Comparison of ENCODE assay signal across 20 cellular contexts in genomic region chr3:40152482-40153133, GRCh38.
DNase-seq lines count a peak whose midpoint lies in the region; ATAC-seq and TF ChIP-seq lines count a peak whose summit lies in the region.
"Had no signal": no experiment of that assay in that cellular context is flagged by ENCODE, and none has a peak within 500 bp of the region (broad histone marks: within the 10 kb centered on the region; RNA-seq: fewer than 3 reads in every experiment).

No MANE protein-coding gene starts in this region.

- ATAC-seq in naive thymus-derived CD8-positive, alpha-beta T cell, result no peak
- ATAC-seq: activated T-helper 17 cell treated with anti-CD3 and anti-CD28 coated beads, Interleukin-2, amount 50 U/mL, for 72 hours; left colon; stimulated activated effector memory CD8-positive, alpha-beta T cell treated with anti-CD3 and anti-CD28 coated beads, Interleukin-12 subunit alpha, Interleukin-12 subunit beta, amount 100 ng/mL, for 72 hours had no signal

- no peaks in the 10 kb centered on the region for H3K36me3 ChIP-seq in parathyroid adenoma (ENCODE audit: control insufficient read depth, insufficient read depth, low read length)
- H3K36me3 ChIP-seq: right atrium auricular region, SJSA1 had no signal

- intact Hi-C loops in activated T-helper 2 cell treated with anti-CD3 and anti-CD28 coated beads, Interferon-gamma antibody, Interleukin-2, Interleukin-4, amounts not matched to agents 10 μg/mL and 5 μg/mL and 100 μg/mL, durations not matched to agents 14 hours and 24 hours and 36 hours (cut with micrococcal nuclease), result no loop called here

- H3K79me2 ChIP-seq in parathyroid adenoma, result no peaks in the 10 kb centered on the region

- H3K27ac ChIP-seq in RWPE1, result no peak overlapping the region
- peak overlapping the region; percentile 30 for H3K27ac ChIP-seq in parathyroid adenoma
- H3K27ac ChIP-seq: 22Rv1, right atrium auricular region, SJSA1 had no signal

- no peaks in the 10 kb centered on the region for H3K4me1 Mint-ChIP-seq in activated T-helper 2 cell treated with anti-CD3 and anti-CD28 coated beads, Interferon-gamma antibody, Interleukin-2, Interleukin-4, amounts not matched to agents 10 μg/mL and 5 μg/mL and 100 μg/mL, durations not matched to agents 14 hours and 24 hours and 36 hours (ENCODE audit: low read depth)
- H3K4me1 Mint-ChIP-seq in naive thymus-derived CD8-positive, alpha-beta T cell, result no peaks in the 10 kb centered on the region
- H3K4me1 Mint-ChIP-seq: activated T-helper 17 cell treated with anti-CD3 and anti-CD28 coated beads, Interleukin-2, amount 50 U/mL, for 72 hours; B cell; stimulated activated effector memory CD8-positive, alpha-beta T cell treated with anti-CD3 and anti-CD28 coated beads, Interleukin-12 subunit alpha, Interleukin-12 subunit beta, amount 100 ng/mL, for 72 hours had no signal

- CTCF ChIA-PET in RWPE1 (lab: Yijun Ruan, JAX), result interaction anchor here (0.6 to 0.7 kb wide), 3 partner anchors 96 to 1848 kb away, joined by 3 to 4 read pairs (median 3); no protein-coding TSS in a partner anchor

- H3K27ac Mint-ChIP-seq in activated T-helper 2 cell treated with anti-CD3 and anti-CD28 coated beads, Interferon-gamma antibody, Interleukin-2, Interleukin-4, amounts not matched to agents 10 μg/mL and 5 μg/mL and 100 μg/mL, durations not matched to agents 14 hours and 24 hours and 36 hours, result no peak overlapping the region
- no peak overlapping the region for H3K27ac Mint-ChIP-seq in naive thymus-derived CD8-positive, alpha-beta T cell
- H3K27ac Mint-ChIP-seq: activated T-helper 17 cell treated with anti-CD3 and anti-CD28 coated beads, Interleukin-2, amount 50 U/mL, for 72 hours; B cell; stimulated activated effector memory CD8-positive, alpha-beta T cell treated with anti-CD3 and anti-CD28 coated beads, Interleukin-12 subunit alpha, Interleukin-12 subunit beta, amount 100 ng/mL, for 72 hours had no signal

- no peak overlapping the region for H3K9ac ChIP-seq in parathyroid adenoma

- no peak overlapping the region for H3K4me2 ChIP-seq in parathyroid adenoma (ENCODE audit: low read length)

- H3K9me3 Mint-ChIP-seq in activated T-helper 2 cell treated with anti-CD3 and anti-CD28 coated beads, Interferon-gamma antibody, Interleukin-2, Interleukin-4, amounts not matched to agents 10 μg/mL and 5 μg/mL and 100 μg/mL, durations not matched to agents 14 hours and 24 hours and 36 hours, result no peaks in the 10 kb centered on the region
- peaks cover 0 to 10% (median 3%) of the 10 kb centered on the region in 9 donors for H3K9me3 Mint-ChIP-seq in naive thymus-derived CD8-positive, alpha-beta T cell
- H3K9me3 Mint-ChIP-seq: activated T-helper 17 cell treated with anti-CD3 and anti-CD28 coated beads, Interleukin-2, amount 50 U/mL, for 72 hours; stimulated activated effector memory CD8-positive, alpha-beta T cell treated with anti-CD3 and anti-CD28 coated beads, Interleukin-12 subunit alpha, Interleukin-12 subunit beta, amount 100 ng/mL, for 72 hours had no signal

- no peak overlapping the region for H3K4me3 Mint-ChIP-seq in activated T-helper 2 cell treated with anti-CD3 and anti-CD28 coated beads, Interferon-gamma antibody, Interleukin-2, Interleukin-4, amounts not matched to agents 10 μg/mL and 5 μg/mL and 100 μg/mL, durations not matched to agents 14 hours and 24 hours and 36 hours (ENCODE audit: low read depth)
- peak overlapping the region in 1 of 10 donors; percentile 29 for H3K4me3 Mint-ChIP-seq in naive thymus-derived CD8-positive, alpha-beta T cell
- H3K4me3 Mint-ChIP-seq: activated T-helper 17 cell treated with anti-CD3 and anti-CD28 coated beads, Interleukin-2, amount 50 U/mL, for 72 hours; B cell; stimulated activated effector memory CD8-positive, alpha-beta T cell treated with anti-CD3 and anti-CD28 coated beads, Interleukin-12 subunit alpha, Interleukin-12 subunit beta, amount 100 ng/mL, for 72 hours had no signal

- TF ChIP-seq CTCF in RWPE1 (conservative IDR thresholded peaks at IDR 0.05; ENCODE audit: low read depth), result no peak
- no peak for TF ChIP-seq CTCF in parathyroid adenoma (IDR thresholded peaks at IDR 0.05)

- no peaks in the 10 kb centered on the region for H3K27me3 ChIP-seq in parathyroid adenoma (ENCODE audit: control insufficient read depth, insufficient read depth, low read length)
- H3K27me3 ChIP-seq: right atrium auricular region, SJSA1 had no signal

- no peak overlapping the region for H3K4me3 ChIP-seq in parathyroid adenoma (ENCODE audit: low read depth, low read length)
- H3K4me3 ChIP-seq: right atrium auricular region, SJSA1 had no signal

- peak overlapping the region; percentile 63 for H2AFZ ChIP-seq in parathyroid adenoma

- POLR2A ChIA-PET in RWPE1 (lab: Yijun Ruan, JAX; ENCODE audit: low non-redundant PET), result no interaction called here
- POLR2A ChIA-PET in naive thymus-derived CD8-positive, alpha-beta T cell (lab: Charles Lee), result no interaction called here

- H3K4me1 ChIP-seq in parathyroid adenoma, result peaks cover 5% of the 10 kb centered on the region
- H3K4me1 ChIP-seq: right atrium auricular region, SJSA1 had no signal

- H3K27me3 Mint-ChIP-seq in activated T-helper 2 cell treated with anti-CD3 and anti-CD28 coated beads, Interferon-gamma antibody, Interleukin-2, Interleukin-4, amounts not matched to agents 10 μg/mL and 5 μg/mL and 100 μg/mL, durations not matched to agents 14 hours and 24 hours and 36 hours (ENCODE audit: low read depth), result no peaks in the 10 kb centered on the region
- H3K27me3 Mint-ChIP-seq in naive thymus-derived CD8-positive, alpha-beta T cell, result peaks cover 0 to 9% (median 1%) of the 10 kb centered on the region in 5 donors
- H3K27me3 Mint-ChIP-seq: activated T-helper 17 cell treated with anti-CD3 and anti-CD28 coated beads, Interleukin-2, amount 50 U/mL, for 72 hours; B cell had no signal

- peak; percentile 13 for DNase-seq in DMS79 treated with DMSO at 0.1 percent for 48 hours (lab: John Stamatoyannopoulos, UW)
- DNase-seq in DMS79 (lab: John Stamatoyannopoulos, UW), result no peak
- peak; percentile 45 for DNase-seq in NCI-H2081 treated with DMSO at 0.1 percent for 48 hours (lab: John Stamatoyannopoulos, UW)
- peak; percentile 2 for DNase-seq in RWPE1 (ENCODE audit: low spot score)
- no peak for DNase-seq in activated T-helper 2 cell treated with anti-CD3 and anti-CD28 coated beads, Interferon-gamma antibody, Interleukin-2, Interleukin-4, amounts not matched to agents 10 μg/mL and 5 μg/mL and 100 μg/mL, durations not matched to agents 14 hours and 24 hours and 36 hours (ENCODE audit: low spot score)
- DNase-seq in cerebellar cortex (ENCODE audit: low spot score), result no peak
- no peak for DNase-seq in naive thymus-derived CD8-positive, alpha-beta T cell
- DNase-seq: activated CD4-positive, alpha-beta T cell treated with anti-CD3 and anti-CD28 coated beads for 1 hour; Calu3; dermis blood vessel endothelial cell; left colon; NCI-H226; stimulated activated CD4-positive, alpha-beta T cell treated with anti-CD3 and anti-CD28 coated beads, Interleukin-15, amount 100 ng/mL, for 24 hours had no signal

- H3K36me3 Mint-ChIP-seq in activated T-helper 2 cell treated with anti-CD3 and anti-CD28 coated beads, Interferon-gamma antibody, Interleukin-2, Interleukin-4, amounts not matched to agents 10 μg/mL and 5 μg/mL and 100 μg/mL, durations not matched to agents 14 hours and 24 hours and 36 hours (ENCODE audit: low read depth), result no peaks in the 10 kb centered on the region
- no peaks in the 10 kb centered on the region for H3K36me3 Mint-ChIP-seq in naive thymus-derived CD8-positive, alpha-beta T cell
- H3K36me3 Mint-ChIP-seq: stimulated activated effector memory CD8-positive, alpha-beta T cell treated with anti-CD3 and anti-CD28 coated beads, Interleukin-12 subunit alpha, Interleukin-12 subunit beta, amount 100 ng/mL, for 72 hours had no signal

- no peaks in the 10 kb centered on the region for H3K9me3 ChIP-seq in parathyroid adenoma (ENCODE audit: control insufficient read depth, low read length)
- H3K9me3 ChIP-seq: right atrium auricular region, SJSA1 had no signal

Comparison
In these comparisons a context has a peak if more than half of its experiments do, and no peak if none do; other contexts are left out.
1. DNase-seq: peak in DMS79 treated with DMSO at 0.1 percent for 48 hours (single experiment), NCI-H2081 treated with DMSO at 0.1 percent for 48 hours (single experiment) and RWPE1 (single experiment); none in DMS79 (single experiment), activated T-helper 2 cell treated with anti-CD3 and anti-CD28 coated beads, Interferon-gamma antibody, Interleukin-2, Interleukin-4, amounts not matched to agents 10 μg/mL and 5 μg/mL and 100 μg/mL, durations not matched to agents 14 hours and 24 hours and 36 hours (single experiment), cerebellar cortex (single experiment) and naive thymus-derived CD8-positive, alpha-beta T cell (0 of 10).